ENCODE assay signal across 1 cellular context in the genomic region with DNA sequence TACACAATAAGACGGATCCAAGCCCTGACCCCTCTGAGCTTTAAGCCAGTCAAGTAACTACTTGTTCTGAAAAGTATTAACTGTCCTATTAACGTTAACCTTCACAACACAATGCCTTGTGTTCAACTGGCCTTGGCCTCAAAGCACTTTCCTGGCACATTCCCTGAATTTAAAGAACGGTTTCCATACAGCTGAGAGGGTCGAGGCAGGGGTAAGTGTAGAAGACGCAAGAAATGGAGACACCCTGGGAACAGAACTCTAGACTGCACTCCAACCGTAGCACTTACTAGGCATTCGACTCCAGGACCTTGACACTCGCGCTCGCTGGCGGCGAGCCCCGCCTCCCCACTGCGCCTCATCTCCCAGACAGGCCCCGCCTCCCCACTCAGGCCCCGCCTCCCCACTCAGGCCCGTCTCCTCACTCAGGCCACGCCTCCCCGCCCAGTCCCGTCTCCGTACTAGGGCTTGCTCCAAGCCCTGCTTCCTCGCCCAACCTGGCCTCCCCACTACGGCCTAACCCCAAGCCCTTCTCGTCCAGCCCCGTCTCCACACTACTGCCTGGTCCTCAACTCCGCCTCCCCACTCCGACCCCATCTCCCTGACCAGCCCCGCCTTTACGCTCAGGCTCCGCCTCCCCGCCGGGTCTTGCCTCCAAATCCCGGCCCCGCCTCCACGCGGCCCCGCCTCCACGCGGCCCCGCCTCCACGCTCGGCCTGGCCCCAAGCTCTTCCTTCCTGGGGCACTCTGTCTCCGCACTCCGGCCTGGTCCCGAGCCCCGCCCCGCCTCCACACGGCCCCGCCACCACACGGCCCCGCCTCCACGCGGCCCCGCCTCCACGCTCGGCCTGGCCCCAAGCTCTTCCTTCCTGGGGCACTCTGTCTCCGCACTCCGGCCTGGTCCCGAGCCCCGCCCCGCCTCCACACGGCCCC.
TF ChIP-seq lines count a peak whose summit lies in the region.

No MANE protein-coding gene starts in this region.

TF ChIP-seq in WTC11, 78 proteins besides CTCF, POLR2A, EP300 and RAD21 (continued from another document):
- TF ChIP-seq, protein P1, sequence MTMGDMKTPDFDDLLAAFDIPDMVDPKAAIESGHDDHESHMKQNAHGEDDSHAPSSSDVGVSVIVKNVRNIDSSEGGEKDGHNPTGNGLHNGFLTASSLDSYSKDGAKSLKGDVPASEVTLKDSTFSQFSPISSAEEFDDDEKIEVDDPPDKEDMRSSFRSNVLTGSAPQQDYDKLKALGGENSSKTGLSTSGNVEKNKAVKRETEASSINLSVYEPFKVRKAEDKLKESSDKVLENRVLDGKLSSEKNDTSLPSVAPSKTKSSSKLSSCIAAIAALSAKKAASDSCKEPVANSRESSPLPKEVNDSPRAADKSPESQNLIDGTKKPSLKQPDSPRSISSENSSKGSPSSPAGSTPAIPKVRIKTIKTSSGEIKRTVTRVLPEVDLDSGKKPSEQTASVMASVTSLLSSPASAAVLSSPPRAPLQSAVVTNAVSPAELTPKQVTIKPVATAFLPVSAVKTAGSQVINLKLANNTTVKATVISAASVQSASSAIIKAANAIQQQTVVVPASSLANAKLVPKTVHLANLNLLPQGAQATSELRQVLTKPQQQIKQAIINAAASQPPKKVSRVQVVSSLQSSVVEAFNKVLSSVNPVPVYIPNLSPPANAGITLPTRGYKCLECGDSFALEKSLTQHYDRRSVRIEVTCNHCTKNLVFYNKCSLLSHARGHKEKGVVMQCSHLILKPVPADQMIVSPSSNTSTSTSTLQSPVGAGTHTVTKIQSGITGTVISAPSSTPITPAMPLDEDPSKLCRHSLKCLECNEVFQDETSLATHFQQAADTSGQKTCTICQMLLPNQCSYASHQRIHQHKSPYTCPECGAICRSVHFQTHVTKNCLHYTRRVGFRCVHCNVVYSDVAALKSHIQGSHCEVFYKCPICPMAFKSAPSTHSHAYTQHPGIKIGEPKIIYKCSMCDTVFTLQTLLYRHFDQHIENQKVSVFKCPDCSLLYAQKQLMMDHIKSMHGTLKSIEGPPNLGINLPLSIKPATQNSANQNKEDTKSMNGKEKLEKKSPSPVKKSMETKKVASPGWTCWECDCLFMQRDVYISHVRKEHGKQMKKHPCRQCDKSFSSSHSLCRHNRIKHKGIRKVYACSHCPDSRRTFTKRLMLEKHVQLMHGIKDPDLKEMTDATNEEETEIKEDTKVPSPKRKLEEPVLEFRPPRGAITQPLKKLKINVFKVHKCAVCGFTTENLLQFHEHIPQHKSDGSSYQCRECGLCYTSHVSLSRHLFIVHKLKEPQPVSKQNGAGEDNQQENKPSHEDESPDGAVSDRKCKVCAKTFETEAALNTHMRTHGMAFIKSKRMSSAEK (CRISPR knock-in tag; IDR thresholded peaks at IDR 0.05; ENCODE audit: borderline replicate concordance) = no peak
- TF ChIP-seq, protein P2, sequence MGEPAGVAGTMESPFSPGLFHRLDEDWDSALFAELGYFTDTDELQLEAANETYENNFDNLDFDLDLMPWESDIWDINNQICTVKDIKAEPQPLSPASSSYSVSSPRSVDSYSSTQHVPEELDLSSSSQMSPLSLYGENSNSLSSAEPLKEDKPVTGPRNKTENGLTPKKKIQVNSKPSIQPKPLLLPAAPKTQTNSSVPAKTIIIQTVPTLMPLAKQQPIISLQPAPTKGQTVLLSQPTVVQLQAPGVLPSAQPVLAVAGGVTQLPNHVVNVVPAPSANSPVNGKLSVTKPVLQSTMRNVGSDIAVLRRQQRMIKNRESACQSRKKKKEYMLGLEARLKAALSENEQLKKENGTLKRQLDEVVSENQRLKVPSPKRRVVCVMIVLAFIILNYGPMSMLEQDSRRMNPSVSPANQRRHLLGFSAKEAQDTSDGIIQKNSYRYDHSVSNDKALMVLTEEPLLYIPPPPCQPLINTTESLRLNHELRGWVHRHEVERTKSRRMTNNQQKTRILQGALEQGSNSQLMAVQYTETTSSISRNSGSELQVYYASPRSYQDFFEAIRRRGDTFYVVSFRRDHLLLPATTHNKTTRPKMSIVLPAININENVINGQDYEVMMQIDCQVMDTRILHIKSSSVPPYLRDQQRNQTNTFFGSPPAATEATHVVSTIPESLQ (CRISPR knock-in tag; IDR thresholded peaks at IDR 0.05) = no peak
- TF ChIP-seq, protein P3, sequence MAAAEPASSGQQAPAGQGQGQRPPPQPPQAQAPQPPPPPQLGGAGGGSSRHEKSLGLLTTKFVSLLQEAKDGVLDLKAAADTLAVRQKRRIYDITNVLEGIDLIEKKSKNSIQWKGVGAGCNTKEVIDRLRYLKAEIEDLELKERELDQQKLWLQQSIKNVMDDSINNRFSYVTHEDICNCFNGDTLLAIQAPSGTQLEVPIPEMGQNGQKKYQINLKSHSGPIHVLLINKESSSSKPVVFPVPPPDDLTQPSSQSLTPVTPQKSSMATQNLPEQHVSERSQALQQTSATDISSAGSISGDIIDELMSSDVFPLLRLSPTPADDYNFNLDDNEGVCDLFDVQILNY (CRISPR knock-in tag; IDR thresholded peaks at IDR 0.05) = 0 out of 2 replicates have a peak, but pooled peaks have one; percentile 27
- TF ChIP-seq, protein P4, sequence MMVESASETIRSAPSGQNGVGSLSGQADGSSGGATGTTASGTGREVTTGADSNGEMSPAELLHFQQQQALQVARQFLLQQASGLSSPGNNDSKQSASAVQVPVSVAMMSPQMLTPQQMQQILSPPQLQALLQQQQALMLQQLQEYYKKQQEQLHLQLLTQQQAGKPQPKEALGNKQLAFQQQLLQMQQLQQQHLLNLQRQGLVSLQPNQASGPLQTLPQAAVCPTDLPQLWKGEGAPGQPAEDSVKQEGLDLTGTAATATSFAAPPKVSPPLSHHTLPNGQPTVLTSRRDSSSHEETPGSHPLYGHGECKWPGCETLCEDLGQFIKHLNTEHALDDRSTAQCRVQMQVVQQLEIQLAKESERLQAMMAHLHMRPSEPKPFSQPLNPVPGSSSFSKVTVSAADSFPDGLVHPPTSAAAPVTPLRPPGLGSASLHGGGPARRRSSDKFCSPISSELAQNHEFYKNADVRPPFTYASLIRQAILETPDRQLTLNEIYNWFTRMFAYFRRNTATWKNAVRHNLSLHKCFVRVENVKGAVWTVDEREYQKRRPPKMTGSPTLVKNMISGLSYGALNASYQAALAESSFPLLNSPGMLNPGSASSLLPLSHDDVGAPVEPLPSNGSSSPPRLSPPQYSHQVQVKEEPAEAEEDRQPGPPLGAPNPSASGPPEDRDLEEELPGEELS (CRISPR knock-in tag; IDR thresholded peaks at IDR 0.05) = no peak
- no peak for TF ChIP-seq MYBL2 (CRISPR knock-in tag; IDR thresholded peaks at IDR 0.05)
- TF ChIP-seq, protein P5, sequence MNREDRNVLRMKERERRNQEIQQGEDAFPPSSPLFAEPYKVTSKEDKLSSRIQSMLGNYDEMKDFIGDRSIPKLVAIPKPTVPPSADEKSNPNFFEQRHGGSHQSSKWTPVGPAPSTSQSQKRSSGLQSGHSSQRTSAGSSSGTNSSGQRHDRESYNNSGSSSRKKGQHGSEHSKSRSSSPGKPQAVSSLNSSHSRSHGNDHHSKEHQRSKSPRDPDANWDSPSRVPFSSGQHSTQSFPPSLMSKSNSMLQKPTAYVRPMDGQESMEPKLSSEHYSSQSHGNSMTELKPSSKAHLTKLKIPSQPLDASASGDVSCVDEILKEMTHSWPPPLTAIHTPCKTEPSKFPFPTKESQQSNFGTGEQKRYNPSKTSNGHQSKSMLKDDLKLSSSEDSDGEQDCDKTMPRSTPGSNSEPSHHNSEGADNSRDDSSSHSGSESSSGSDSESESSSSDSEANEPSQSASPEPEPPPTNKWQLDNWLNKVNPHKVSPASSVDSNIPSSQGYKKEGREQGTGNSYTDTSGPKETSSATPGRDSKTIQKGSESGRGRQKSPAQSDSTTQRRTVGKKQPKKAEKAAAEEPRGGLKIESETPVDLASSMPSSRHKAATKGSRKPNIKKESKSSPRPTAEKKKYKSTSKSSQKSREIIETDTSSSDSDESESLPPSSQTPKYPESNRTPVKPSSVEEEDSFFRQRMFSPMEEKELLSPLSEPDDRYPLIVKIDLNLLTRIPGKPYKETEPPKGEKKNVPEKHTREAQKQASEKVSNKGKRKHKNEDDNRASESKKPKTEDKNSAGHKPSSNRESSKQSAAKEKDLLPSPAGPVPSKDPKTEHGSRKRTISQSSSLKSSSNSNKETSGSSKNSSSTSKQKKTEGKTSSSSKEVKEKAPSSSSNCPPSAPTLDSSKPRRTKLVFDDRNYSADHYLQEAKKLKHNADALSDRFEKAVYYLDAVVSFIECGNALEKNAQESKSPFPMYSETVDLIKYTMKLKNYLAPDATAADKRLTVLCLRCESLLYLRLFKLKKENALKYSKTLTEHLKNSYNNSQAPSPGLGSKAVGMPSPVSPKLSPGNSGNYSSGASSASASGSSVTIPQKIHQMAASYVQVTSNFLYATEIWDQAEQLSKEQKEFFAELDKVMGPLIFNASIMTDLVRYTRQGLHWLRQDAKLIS (CRISPR knock-in tag; IDR thresholded peaks at IDR 0.05; ENCODE audit: borderline replicate concordance) = no peak
- TF ChIP-seq NR3C1 (CRISPR knock-in tag; conservative IDR thresholded peaks at IDR 0.05; ENCODE audit: low read depth) = no peak
- TF ChIP-seq ZNF121 (CRISPR knock-in tag; IDR thresholded peaks at IDR 0.05) = no peak
- no peak for TF ChIP-seq OVOL2 (CRISPR knock-in tag; IDR thresholded peaks at IDR 0.05; ENCODE audit: borderline replicate concordance)
- TF ChIP-seq NR2C2 (CRISPR knock-in tag; IDR thresholded peaks at IDR 0.05) = no peak
- TF ChIP-seq GABPB1 (CRISPR knock-in tag; IDR thresholded peaks at IDR 0.05) = peak; percentile 38; the same call in 1 of the 2 replicates
- TF ChIP-seq GTF2I (CRISPR knock-in tag; conservative IDR thresholded peaks at IDR 0.05) = no peak
- TF ChIP-seq KAT7 (CRISPR knock-in tag; IDR thresholded peaks at IDR 0.05; ENCODE audit: borderline replicate concordance) = no peak
- no peak for TF ChIP-seq NR1H2 (CRISPR knock-in tag; IDR thresholded peaks at IDR 0.05)
- TF ChIP-seq, protein P6, sequence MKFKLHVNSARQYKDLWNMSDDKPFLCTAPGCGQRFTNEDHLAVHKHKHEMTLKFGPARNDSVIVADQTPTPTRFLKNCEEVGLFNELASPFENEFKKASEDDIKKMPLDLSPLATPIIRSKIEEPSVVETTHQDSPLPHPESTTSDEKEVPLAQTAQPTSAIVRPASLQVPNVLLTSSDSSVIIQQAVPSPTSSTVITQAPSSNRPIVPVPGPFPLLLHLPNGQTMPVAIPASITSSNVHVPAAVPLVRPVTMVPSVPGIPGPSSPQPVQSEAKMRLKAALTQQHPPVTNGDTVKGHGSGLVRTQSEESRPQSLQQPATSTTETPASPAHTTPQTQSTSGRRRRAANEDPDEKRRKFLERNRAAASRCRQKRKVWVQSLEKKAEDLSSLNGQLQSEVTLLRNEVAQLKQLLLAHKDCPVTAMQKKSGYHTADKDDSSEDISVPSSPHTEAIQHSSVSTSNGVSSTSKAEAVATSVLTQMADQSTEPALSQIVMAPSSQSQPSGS (CRISPR knock-in tag; IDR thresholded peaks at IDR 0.05; ENCODE audit: borderline replicate concordance, low read depth) = no peak
- no peak for TF ChIP-seq ZNF671 (CRISPR knock-in tag; IDR thresholded peaks at IDR 0.05)
